In the genomic region with DNA sequence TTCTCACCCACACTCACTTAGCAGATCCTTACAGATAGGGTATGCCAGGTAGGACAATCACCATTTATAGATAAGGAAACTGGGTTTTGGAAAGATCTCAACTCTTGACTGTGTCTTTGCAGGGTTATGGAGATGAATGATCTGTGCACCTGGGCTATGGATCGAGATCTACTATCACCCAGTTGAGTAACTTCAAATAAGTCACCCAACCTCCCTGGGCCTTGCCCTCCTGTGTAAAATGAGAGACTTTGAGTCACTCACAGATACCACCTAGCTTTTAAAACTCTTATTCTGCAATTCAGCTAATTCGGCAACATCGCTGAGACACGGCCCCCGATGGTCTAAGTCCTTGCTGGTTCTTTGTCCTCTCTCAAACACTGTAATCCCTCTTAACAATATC, we compare ENCODE assay signal across 17 cellular contexts. TPM values are rescaled to one million over a fixed set of nuclear protein-coding genes. Genes with fewer than 3 reads are reported as not detected.
DNase-seq lines count a peak whose midpoint lies in the region; ATAC-seq and TF ChIP-seq lines count a peak whose summit lies in the region.
"Had no signal": no experiment of that assay in that cellular context is flagged by ENCODE, and none has a peak within 500 bp of the region (broad histone marks: within the 10 kb centered on the region; RNA-seq: fewer than 3 reads in every experiment).

No MANE protein-coding gene starts in this region.

- DNase-seq in cardiac muscle cell (ENCODE audit: low read depth in 1 of 2, low spot score in 1 of 2): no peak
- no peak for DNase-seq in right cardiac atrium
- no peak for DNase-seq in T-cell
- DNase-seq in foreskin keratinocyte: no peak
- no peak for DNase-seq in natural killer cell treated with Interleukin-12 subunit alpha and Interleukin-12 subunit beta and Interleukin-15 and Interleukin-18, amount 100 ng/mL, for 72 hours (ENCODE audit: low spot score)
- no peak for DNase-seq in C1 segment of cervical spinal cord (lab: John Stamatoyannopoulos, UW)
- DNase-seq: DMS153, GOT3, Karpas-422, MM.1S, NCI-H1105, NCI-H1694 treated with DMSO at 0.1 percent for 48 hours, NCI-H446 treated with DMSO at 0.1 percent for 48 hours, NCI-H748 treated with DMSO at 0.1 percent for 48 hours, Right ventricle myocardium superior had no signal

- POLR2A ChIA-PET in T-cell (lab: Charles Lee): no interaction called here

- TF ChIP-seq CTCF in cardiac muscle cell (IDR thresholded peaks at IDR 0.05; ENCODE audit: low read depth, low read length) (no peak), foreskin keratinocyte (conservative IDR thresholded peaks at IDR 0.05) (no peak)

- H3K27me3 ChIP-seq in cardiac muscle cell (no peaks in the 10 kb centered on the region), right cardiac atrium (ENCODE audit: control insufficient read depth, insufficient read depth) (no peaks in the 10 kb centered on the region), foreskin keratinocyte (no peaks in the 10 kb centered on the region)

- no peak overlapping the region for H3K4me3 ChIP-seq in cardiac muscle cell
- H3K4me3 ChIP-seq in right cardiac atrium (ENCODE audit: low read length): no peak overlapping the region

- peak overlapping the region; percentile 67 to 84 for H3K27ac Mint-ChIP-seq in T-cell
- H3K27ac Mint-ChIP-seq in natural killer cell treated with Interleukin-12 subunit alpha and Interleukin-12 subunit beta and Interleukin-15 and Interleukin-18, amount 100 ng/mL, for 72 hours: peak overlapping the region in 1 of 2 donors; percentile 62
- H3K27ac Mint-ChIP-seq: B cell had no signal

- peaks cover 17% of the 10 kb centered on the region for H3K36me3 Mint-ChIP-seq in T-cell
- peaks cover 20% of the 10 kb centered on the region for H3K36me3 Mint-ChIP-seq in natural killer cell treated with Interleukin-12 subunit alpha and Interleukin-12 subunit beta and Interleukin-15 and Interleukin-18, amount 100 ng/mL, for 72 hours

- no peaks in the 10 kb centered on the region for H3K36me3 ChIP-seq in cardiac muscle cell

- no peaks in the 10 kb centered on the region for H3K27me3 Mint-ChIP-seq in T-cell
- no peaks in the 10 kb centered on the region for H3K27me3 Mint-ChIP-seq in natural killer cell treated with Interleukin-12 subunit alpha and Interleukin-12 subunit beta and Interleukin-15 and Interleukin-18, amount 100 ng/mL, for 72 hours
- H3K27me3 Mint-ChIP-seq: B cell had no signal

- H3K9me3 ChIP-seq in cardiac muscle cell (ENCODE audit: low read depth) (no peaks in the 10 kb centered on the region), right cardiac atrium (ENCODE audit: control insufficient read depth, low read length) (no peaks in the 10 kb centered on the region)

- H3K27ac ChIP-seq in cardiac muscle cell: peak overlapping the region; percentile 74
- H3K27ac ChIP-seq in right cardiac atrium (ENCODE audit: low read length): no peak overlapping the region
- no peak overlapping the region for H3K27ac ChIP-seq in foreskin keratinocyte

- 97% methylated on average over 5 of the region's 5 CpGs for WGBS in right cardiac atrium

- peak overlapping the region in 1 of 3 donors; percentile 40 for H3K4me3 Mint-ChIP-seq in T-cell
- no peak overlapping the region for H3K4me3 Mint-ChIP-seq in natural killer cell treated with Interleukin-12 subunit alpha and Interleukin-12 subunit beta and Interleukin-15 and Interleukin-18, amount 100 ng/mL, for 72 hours
- H3K4me3 Mint-ChIP-seq: B cell had no signal

- H3K4me1 ChIP-seq in cardiac muscle cell (ENCODE audit: low read depth): peaks cover 23% of the 10 kb centered on the region
- no peaks in the 10 kb centered on the region for H3K4me1 ChIP-seq in right cardiac atrium (ENCODE audit: control insufficient read depth, insufficient read depth, low read length)
- H3K4me1 ChIP-seq in foreskin keratinocyte: peaks cover 11% of the 10 kb centered on the region

- peaks cover 0 to 6% (median 0%) of the 10 kb centered on the region in 3 donors for H3K9me3 Mint-ChIP-seq in T-cell
- peaks cover 5% of the 10 kb centered on the region for H3K9me3 Mint-ChIP-seq in natural killer cell treated with Interleukin-12 subunit alpha and Interleukin-12 subunit beta and Interleukin-15 and Interleukin-18, amount 100 ng/mL, for 72 hours

- CTCF ChIA-PET in T-cell (lab: Charles Lee): interaction anchor here in 1 of 2 donors (0.6 kb wide), 1 partner anchor 70 kb away, joined by 3 read pairs; no protein-coding TSS in a partner anchor

- peaks cover 75 to 87% (median 87%) of the 10 kb centered on the region in 3 donors for H3K4me1 Mint-ChIP-seq in T-cell
- peaks cover 33 to 37% of the 10 kb centered on the region in 2 donors for H3K4me1 Mint-ChIP-seq in natural killer cell treated with Interleukin-12 subunit alpha and Interleukin-12 subunit beta and Interleukin-15 and Interleukin-18, amount 100 ng/mL, for 72 hours (ENCODE audit: low read depth in 2 of 2)

- ATAC-seq in right cardiac atrium: no peak
- no peak for ATAC-seq in T-cell (replicated peaks in 1 of 4)
- ATAC-seq in foreskin keratinocyte: peak; percentile 9
- ATAC-seq in natural killer cell treated with Interleukin-12 subunit alpha and Interleukin-12 subunit beta and Interleukin-15 and Interleukin-18, amount 100 ng/mL, for 72 hours: no peak
- no peak for ATAC-seq in HG02763 (IDR thresholded peaks at IDR 0.05; ENCODE audit: unreplicated experiment)

- intact Hi-C loops in right cardiac atrium (cut with DNase I): loop anchor here in 1 of 4 donors (10.0 kb wide), 1 partner anchor 53 kb away; a partner anchor contains a TSS

RNA-seq across cellular contexts. Expression of a gene that starts 53.5 kb away (rescaled TPM):
- total RNA-seq in cardiac muscle cell: 12.0 and 18.0 TPM in 2 replicates
- polyA plus RNA-seq in cardiac muscle cell: 3.6 and 4.8 TPM in 2 replicates
- total RNA-seq in right cardiac atrium: 10 to 100 TPM; 14.6 to 29.0 (median 18.0) TPM
- 4.5 TPM for polyA plus RNA-seq in right cardiac atrium
- total RNA-seq in T-cell: 10 to 100 TPM; 71.4 to 81.4 (median 75.2) TPM
- 19.5 and 19.8 TPM in 2 replicates for total RNA-seq in foreskin keratinocyte
- polyA plus RNA-seq in foreskin keratinocyte: 2.1 and 2.5 TPM in 2 replicates
- total RNA-seq in natural killer cell treated with Interleukin-12 subunit alpha and Interleukin-12 subunit beta and Interleukin-15 and Interleukin-18, amount 100 ng/mL, for 72 hours: 10 to 100 TPM; 45.7 to 58.1 TPM
